ENCODE assay signal across 11 cellular contexts in the genomic region with DNA sequence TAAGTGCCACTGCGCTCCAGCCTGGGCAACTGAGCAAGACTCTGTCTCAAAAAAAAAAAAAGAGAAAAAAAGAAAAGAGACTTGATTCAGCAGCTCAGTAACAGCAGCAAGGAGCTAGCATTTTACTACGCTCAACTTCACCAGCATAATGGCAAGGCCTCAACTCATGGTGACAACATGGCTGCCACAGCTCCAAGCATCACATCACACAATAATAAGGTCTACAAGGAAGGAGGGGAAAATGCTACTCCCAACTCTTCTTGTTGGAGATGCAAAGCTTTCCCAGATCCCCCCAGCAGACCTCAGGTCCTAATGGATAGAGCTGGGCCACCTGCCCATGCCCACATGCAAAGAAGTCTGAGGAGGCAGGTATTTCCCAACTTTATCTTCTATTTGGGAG.
"Had no signal": no experiment of that assay in that cellular context is flagged by ENCODE, and none has a peak within 500 bp of the region (broad histone marks: within the 10 kb centered on the region; RNA-seq: fewer than 3 reads in every experiment).

No MANE protein-coding gene starts in this region.

- FAIRE-seq: H1, H54 had no signal

- H3K36me3 ChIP-seq: HAP-1 had no signal

- DNase-seq: GM23248, GOT3, H7, H9, HCEC 1CT, HFFc6 had no signal

- H3K4me1 ChIP-seq: HAP-1 had no signal

- H3K4me3 ChIP-seq: GM23248, GM23338, HAP-1 had no signal

- H3K9ac ChIP-seq: GM23248 had no signal

- H3K9me3 ChIP-seq: HAP-1 had no signal

- H2AFZ ChIP-seq: GM23248, GM23338 had no signal

- H3K27ac ChIP-seq: GM23248 had no signal

- H3K4me2 ChIP-seq: GM23338 had no signal

- ATAC-seq: GM23338, HCT116 had no signal
